Comparison of ENCODE assay signal across 18 cellular contexts in the genomic region with DNA sequence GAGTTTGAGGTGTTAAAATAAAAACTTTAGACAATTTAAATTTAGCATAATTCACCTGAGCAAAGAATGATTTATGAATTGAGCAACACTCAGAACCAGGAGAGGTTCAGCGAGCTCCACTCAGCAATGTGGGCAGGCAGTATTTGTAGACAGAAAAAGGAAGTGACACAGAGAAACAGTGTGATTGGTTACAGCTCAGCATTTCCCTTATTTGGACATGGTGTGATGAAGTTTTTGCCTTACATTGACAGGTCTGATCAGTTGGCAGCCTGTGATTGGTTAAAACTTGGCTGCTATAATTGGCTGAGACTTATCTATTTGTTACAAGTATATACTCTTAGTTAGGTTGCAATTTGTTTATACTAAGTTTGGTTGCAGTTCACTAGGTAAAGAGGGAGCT.
DNase-seq lines count a peak whose midpoint lies in the region; ATAC-seq, FAIRE-seq and TF ChIP-seq lines count a peak whose summit lies in the region.
"Had no signal": no experiment of that assay in that cellular context is flagged by ENCODE, and none has a peak within 500 bp of the region (broad histone marks: within the 10 kb centered on the region; RNA-seq: fewer than 3 reads in every experiment).

No MANE protein-coding gene starts in this region.

- no peak overlapping the region for H4K5ac ChIP-seq in H1 (ENCODE audit: insufficient read length, low read depth, low read length)

- H3K36me3 ChIP-seq in H1 (ENCODE audit: control insufficient read depth in 2 of 4, insufficient read depth in 4 of 4, low read length in 3 of 4), result no peaks in the 10 kb centered on the region
- H3K36me3 ChIP-seq: SJCRH30 had no signal

- no peak overlapping the region for H2BK120ac ChIP-seq in H1 (replicated peaks; ENCODE audit: low read depth, low read length)

- H3K27me3 ChIP-seq in H1 (replicated peaks in 1 of 4; ENCODE audit: control insufficient read depth in 3 of 4, extremely low read depth in 1 of 4, insufficient read depth in 3 of 4, low read length in 3 of 4), result no peaks in the 10 kb centered on the region
- H3K27me3 ChIP-seq: SJCRH30 had no signal

- 100% methylated on average over 1 of the region's 1 CpG; no CpG with 5 or more reads in 1 of the 2 experiments for WGBS in H1 (ENCODE audit: extremely low coverage in 1 of 2, insufficient coverage in 1 of 2, insufficient read length in 1 of 2, insufficient replicate concordance in 2 of 2, low coverage in 1 of 2, low lambda C conversion rate in 2 of 2, missing lambda C conversion rate in 1 of 2), 2 experiments

- H2BK12ac ChIP-seq in H1 (ENCODE audit: low read depth, low read length), result no peak overlapping the region

- H3K4me1 ChIP-seq in H1 (replicated peaks in 1 of 4; ENCODE audit: control insufficient read depth in 3 of 4, insufficient read depth in 4 of 4, low read length in 3 of 4), result peaks cover 0 to 3% (median 1%) of the 10 kb centered on the region in 4 experiments; a peak in 2 of 7 replicates
- H3K4me1 ChIP-seq: SJCRH30 had no signal

- ATAC-seq in HG02759 (IDR thresholded peaks at IDR 0.05; ENCODE audit: unreplicated experiment) (peak; percentile 62), HG02571 (IDR thresholded peaks at IDR 0.05; ENCODE audit: unreplicated experiment) (no peak)
- ATAC-seq: K562 had no signal

- no peaks in the 10 kb centered on the region for H4K20me1 ChIP-seq in H1 (replicated peaks in 1 of 2; ENCODE audit: control insufficient read depth in 1 of 2, insufficient read depth in 2 of 2, low read length in 2 of 2)

- no peak for TF ChIP-seq EP300 in H1 (IDR thresholded peaks at IDR 0.05; ENCODE audit: borderline replicate concordance in 1 of 2, low read depth in 2 of 2, low read length in 2 of 2)

- CTCF ChIA-PET in H1 (lab: Charles Lee; ENCODE audit: partially characterized antibody), result no interaction called here

- H3K4me3 ChIP-seq in NB4 (ENCODE audit: low read depth, low read length) (no peak overlapping the region), H1 (ENCODE audit: extremely low read depth in 1 of 4, insufficient read depth in 2 of 4, low read depth in 3 of 4, low read length in 4 of 4) (no peak overlapping the region)
- H3K4me3 ChIP-seq: K562, SJCRH30 had no signal

- no peak overlapping the region for H3K14ac ChIP-seq in H1 (ENCODE audit: insufficient read length)

- no peak overlapping the region for H2AK5ac ChIP-seq in H1 (ENCODE audit: low read depth, low read length)

- no peak overlapping the region for H2BK20ac ChIP-seq in H1 (ENCODE audit: low read length)

- H3K79me1 ChIP-seq in H1 (ENCODE audit: low read depth, low read length), result no peaks in the 10 kb centered on the region

- H3K56ac ChIP-seq in H1 (replicated peaks; ENCODE audit: insufficient read length, low read depth, low read length), result no peak overlapping the region

- H4K8ac ChIP-seq in H1 (ENCODE audit: extremely low read depth, insufficient read depth, low read length), result no peak overlapping the region

- no peak for TF ChIP-seq CTCF in NB4 (IDR thresholded peaks at IDR 0.05; ENCODE audit: low read depth, low read length)
- TF ChIP-seq CTCF in H1 (IDR thresholded peaks at IDR 0.05; ENCODE audit: control extremely low read depth in 1 of 3, insufficient read depth in 1 of 3, low read depth in 1 of 3, low read length in 3 of 3), result no peak

- no peak for DNase-seq in GM12891 (ENCODE audit: insufficient read length, low spot score)
- peak; percentile 16 for DNase-seq in NB4 (ENCODE audit: low read depth)
- no peak for DNase-seq in H1 (ENCODE audit: low read depth in 1 of 2, low spot score in 2 of 2)
- DNase-seq in NCI-H82 (lab: John Stamatoyannopoulos, UW), result no peak
- DNase-seq in EL, result no peak
- DNase-seq in stimulated activated naive CD4-positive, alpha-beta T cell treated with Interleukin-2 at 50 U/mL for 16 hours (lab: John Stamatoyannopoulos, UW), result no peak
- DNase-seq: CD4-positive, CD25-positive, alpha-beta regulatory T cell; DND-41; GOT3; HFFc6; NCI-H1930; NCI-H2171 treated with DMSO at 0.1 percent for 48 hours; RPMI8226; SJCRH30 had no signal

- TF ChIP-seq POLR2A in GM12891 (IDR thresholded peaks at IDR 0.05; ENCODE audit: low read depth, low read length), result no peak
- no peak for TF ChIP-seq POLR2A in NB4 (IDR thresholded peaks at IDR 0.05; ENCODE audit: extremely low read depth, insufficient read length)
- TF ChIP-seq POLR2A in H1 (IDR thresholded peaks at IDR 0.05; ENCODE audit: control extremely low read depth in 1 of 2, low read depth in 2 of 2, low read length in 2 of 2), result no peak

- FAIRE-seq in GM12891 (lab: Jason Lieb, UNC), result no peak
- no peak for FAIRE-seq in H1 (lab: Jason Lieb, UNC)
- FAIRE-seq: HTR-8/SVneo, K562 had no signal

- H2BK15ac ChIP-seq in H1 (ENCODE audit: low read length), result no peak overlapping the region

- H2AFZ ChIP-seq in H1 (ENCODE audit: low read length), result no peak overlapping the region

- H3K9me3 ChIP-seq in H1 (ENCODE audit: insufficient read depth in 2 of 2, low read depth in 1 of 2, low read length in 1 of 2), result no peaks in the 10 kb centered on the region
- H3K9me3 ChIP-seq: SJCRH30 had no signal

- H3K23me2 ChIP-seq in H1 (ENCODE audit: low read depth, low read length), result no peaks in the 10 kb centered on the region

- no peak overlapping the region for H3K4ac ChIP-seq in H1 (replicated peaks; ENCODE audit: insufficient read length, low read depth, low read length)

- no peak overlapping the region for H3K18ac ChIP-seq in H1 (ENCODE audit: extremely low read depth, low read length)

- POLR2A ChIA-PET in H1 (lab: Charles Lee; ENCODE audit: partially characterized antibody), result no interaction called here

- H2BK5ac ChIP-seq in H1 (ENCODE audit: low read depth, low read length), result no peak overlapping the region

- H3K9ac ChIP-seq in H1 (replicated peaks in 1 of 4; ENCODE audit: extremely low read depth in 1 of 4, low read depth in 3 of 4, low read length in 3 of 4), result no peak overlapping the region

- no peaks in the 10 kb centered on the region for H3K79me2 ChIP-seq in H1 (ENCODE audit: control insufficient read depth in 1 of 2, insufficient read depth in 2 of 2, low read length in 2 of 2)

- H4K91ac ChIP-seq in H1 (replicated peaks; ENCODE audit: insufficient read length, low read length), result no peak overlapping the region

- H3K27ac ChIP-seq in H1 (ENCODE audit: low read depth, low read length), result no peak overlapping the region
- H3K27ac ChIP-seq: SJCRH30 had no signal

- TF ChIP-seq RAD21 in H1 (IDR thresholded peaks at IDR 0.05 in 1 of 2, conservative IDR thresholded peaks at IDR 0.05 in 1 of 2; ENCODE audit: low read depth in 2 of 2, low read length in 2 of 2), result no peak

- no peak overlapping the region for H3K23ac ChIP-seq in H1 (ENCODE audit: insufficient read length)

- H3K4me2 ChIP-seq in H1 (ENCODE audit: insufficient read depth in 1 of 2, low read depth in 2 of 2, low read length in 2 of 2), result no peak overlapping the region

TF ChIP-seq in GM12891, 5 proteins besides CTCF, POLR2A, EP300 and RAD21:
- TF ChIP-seq SPI1 (IDR thresholded peaks at IDR 0.05; ENCODE audit: low read depth, low read length) (peak; percentile 28; the same call in 1 of the 2 replicates), POU2F2 (IDR thresholded peaks at IDR 0.05; ENCODE audit: low read depth, low read length) (no peak), PAX5 (IDR thresholded peaks at IDR 0.05; ENCODE audit: insufficient read depth, low read length, severe bottlenecking) (no peak), POLR2AphosphoS5 (IDR thresholded peaks at IDR 0.05; ENCODE audit: low read depth, low read length) (no peak), TAF1 (IDR thresholded peaks at IDR 0.05; ENCODE audit: low read depth, low read length) (no peak)
TF ChIP-seq in GM12891: peak in this region for 1.

TF ChIP-seq in H1, 55 proteins besides CTCF, POLR2A, EP300 and RAD21:
- no peak for TF ChIP-seq MAFK (IDR thresholded peaks at IDR 0.05; ENCODE audit: low read depth, low read length)
- no peak for TF ChIP-seq SAP30 (IDR thresholded peaks at IDR 0.05; ENCODE audit: insufficient read depth, insufficient replicate concordance, low read length)
- TF ChIP-seq RXRA (IDR thresholded peaks at IDR 0.05; ENCODE audit: insufficient read depth, low read depth, low read length), result no peak
- TF ChIP-seq SRF (IDR thresholded peaks at IDR 0.05; ENCODE audit: low read depth, low read length), result peak; percentile 80
